35 cellular contexts compared by ENCODE assay signal in the genomic region with DNA sequence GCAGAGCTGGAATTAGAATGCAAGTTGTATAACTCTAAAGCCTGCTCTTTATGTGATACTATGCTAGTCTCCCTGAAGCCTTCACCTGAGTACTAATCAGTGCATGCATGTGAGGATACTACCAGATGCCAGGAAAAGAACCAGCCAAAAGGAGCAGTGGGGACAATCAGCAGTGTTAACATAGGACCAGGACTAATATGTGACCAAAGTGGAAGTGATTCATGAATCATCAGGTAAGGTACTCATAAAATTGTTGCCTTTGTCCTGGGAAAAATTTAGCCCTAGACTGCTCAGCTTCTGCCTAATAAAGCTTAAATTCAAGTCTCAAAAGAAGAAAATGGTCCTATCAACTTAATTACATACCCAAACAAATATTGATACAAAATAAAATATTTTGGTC. TPM values are rescaled to one million over a fixed set of nuclear protein-coding genes. Genes with fewer than 3 reads are reported as not detected.
"Had no signal": no experiment of that assay in that cellular context is flagged by ENCODE, and none has a peak within 500 bp of the region (broad histone marks: within the 10 kb centered on the region; RNA-seq: fewer than 3 reads in every experiment).

No MANE protein-coding gene starts in this region.

- H3K27ac ChIP-seq: adrenal gland, body of pancreas, brain microvascular endothelial cell, breast epithelium, VCaP had no signal

- H3K36me3 ChIP-seq: adrenal gland, brain microvascular endothelial cell, breast epithelium had no signal

- H3K4me1 Mint-ChIP-seq: activated B cell treated with CpG ODN at 0.5 μM for 24 hours; activated CD4-positive, alpha-beta T cell treated with anti-CD3 and anti-CD28 coated beads, Interleukin-2, amount 10 ng/mL, durations not matched to agents 7 days and 5 days; activated naive CD8-positive, alpha-beta T cell treated with anti-CD3 and anti-CD28 coated beads for 36 hours; activated T-helper 17 cell treated with anti-CD3 and anti-CD28 coated beads, Interleukin-2, amount 50 U/mL, for 72 hours had no signal

- H3K4me1 ChIP-seq: adrenal gland, body of pancreas, breast epithelium had no signal

- H3K9me3 ChIP-seq: adrenal gland, body of pancreas, breast epithelium had no signal

- H3K9me3 Mint-ChIP-seq: activated B cell treated with CpG ODN at 0.5 μM for 24 hours; activated CD4-positive, alpha-beta T cell treated with anti-CD3 and anti-CD28 coated beads, Interleukin-2, amount 10 ng/mL, durations not matched to agents 7 days and 5 days; activated CD8-positive, alpha-beta T cell treated with anti-CD3 and anti-CD28 coated beads for 36 hours; activated naive CD4-positive, alpha-beta T cell treated with anti-CD3 and anti-CD28 coated beads for 36 hours; activated naive CD4-positive, alpha-beta T cell treated with anti-CD3 and anti-CD28 coated beads, Interleukin-2, amount 50 U/mL, for 72 hours; activated T-cell treated with anti-CD3 and anti-CD28 coated beads, Interleukin-2, amount 50 U/mL, for 4 hours; activated T-cell treated with anti-CD3 and anti-CD28 coated beads, Interleukin-2, amount 50 U/mL, for 72 hours; activated T-helper 1 cell treated with anti-CD3 and anti-CD28 coated beads, Interleukin-12 subunit alpha, Interleukin-12 subunit beta, Interleukin-2, Interleukin-4 antibody, amounts not matched to agents 30 ng/mL and 10 ng/mL and 1 ng/mL, durations not matched to agents 14 hours and 24 hours and 36 hours; activated T-helper 17 cell treated with anti-CD3 and anti-CD28 coated beads, Interleukin-2, amount 50 U/mL, for 72 hours; T-helper 1 cell treated with Interleukin-12 subunit alpha and Interleukin-12 subunit beta and Interleukin-4 antibody, amounts not matched to agents 30 μg/mL and 1 μg/mL, for 36 hours; T-helper 2 cell treated with Interferon-gamma antibody and Interleukin-4, amounts not matched to agents 5 μg/mL and 100 μg/mL, for 36 hours had no signal

- H3K4me3 Mint-ChIP-seq: activated B cell treated with CpG ODN at 0.5 μM for 24 hours; activated CD4-positive, alpha-beta memory T cell treated with anti-CD3 and anti-CD28 coated beads for 36 hours; activated CD4-positive, alpha-beta T cell treated with anti-CD3 and anti-CD28 coated beads, Interleukin-2, amount 10 ng/mL, durations not matched to agents 7 days and 5 days; activated CD8-positive, alpha-beta T cell treated with anti-CD3 and anti-CD28 coated beads for 36 hours; activated naive CD4-positive, alpha-beta T cell treated with anti-CD3 and anti-CD28 coated beads for 36 hours; activated naive CD8-positive, alpha-beta T cell treated with anti-CD3 and anti-CD28 coated beads for 36 hours; activated T-cell treated with anti-CD3 and anti-CD28 coated beads, Interleukin-2, amount 50 U/mL, for 4 hours; activated T-cell treated with anti-CD3 and anti-CD28 coated beads, Interleukin-2, amount 50 U/mL, for 72 hours; activated T-helper 1 cell treated with anti-CD3 and anti-CD28 coated beads, Interleukin-12 subunit alpha, Interleukin-12 subunit beta, Interleukin-2, Interleukin-4 antibody, amounts not matched to agents 30 ng/mL and 10 ng/mL and 1 ng/mL, durations not matched to agents 14 hours and 24 hours and 36 hours; activated T-helper 17 cell treated with anti-CD3 and anti-CD28 coated beads, Interleukin-2, amount 50 U/mL, for 72 hours; T-helper 1 cell treated with Interleukin-12 subunit alpha and Interleukin-12 subunit beta and Interleukin-4 antibody, amounts not matched to agents 30 μg/mL and 1 μg/mL, for 36 hours; T-helper 2 cell treated with Interferon-gamma antibody and Interleukin-4, amounts not matched to agents 5 μg/mL and 100 μg/mL, for 36 hours had no signal

- H3K4me3 ChIP-seq: adrenal gland, body of pancreas, breast epithelium had no signal

- H3K27me3 ChIP-seq: adrenal gland, brain microvascular endothelial cell, breast epithelium had no signal

- DNase-seq: activated B cell treated with CpG ODN at 0.5 μM for 24 hours; activated CD4-positive, alpha-beta memory T cell treated with anti-CD3 and anti-CD28 coated beads for 36 hours; activated CD4-positive, alpha-beta T cell treated with anti-CD3 and anti-CD28 coated beads for 4 hours; activated CD4-positive, alpha-beta T cell treated with anti-CD3 and anti-CD28 coated beads, Interleukin-2, amount 10 ng/mL, durations not matched to agents 7 days and 5 days; activated CD4-positive, alpha-beta T cell treated with anti-CD3 and anti-CD28 coated beads, Interleukin-2, amount 50 U/mL, for 4 hours; activated CD4-positive, CD25-positive, alpha-beta regulatory T cell treated with anti-CD3 and anti-CD28 coated beads, Interleukin-2, amount 50 U/mL, for 72 hours; activated CD8-positive, alpha-beta memory T cell treated with anti-CD3 and anti-CD28 coated beads, Interleukin-2, amount 50 U/mL, for 4 hours; activated CD8-positive, alpha-beta T cell treated with anti-CD3 and anti-CD28 coated beads for 36 hours; activated effector memory CD4-positive, alpha-beta T cell treated with anti-CD3 and anti-CD28 coated beads, Interleukin-2, amount 50 U/mL, for 16 hours; activated gamma-delta T cell treated with Interleukin-2 at 50 U/mL for 16 hours; activated naive CD4-positive, alpha-beta T cell; activated naive CD4-positive, alpha-beta T cell treated with anti-CD3 and anti-CD28 coated beads for 36 hours; activated naive CD4-positive, alpha-beta T cell treated with anti-CD3 and anti-CD28 coated beads, Interleukin-2, amount 50 U/mL, for 16 hours; activated naive CD8-positive, alpha-beta T cell treated with anti-CD3 and anti-CD28 coated beads for 36 hours; activated T-cell treated with anti-CD3 and anti-CD28 coated beads for 4 hours; activated T-cell treated with anti-CD3 and anti-CD28 coated beads, Interleukin-2, amount 50 U/mL, for 1 hour; activated T-cell treated with anti-CD3 and anti-CD28 coated beads, Interleukin-2, amount 50 U/mL, for 4 hours; activated T-cell treated with anti-CD3 and anti-CD28 coated beads, Interleukin-2, amount 50 U/mL, for 72 hours; adrenal gland; amniotic stem cell; aorta; body of pancreas; brain microvascular endothelial cell; central memory CD4-positive, alpha-beta T cell; T-helper 1 cell; T-helper 2 cell; T-helper 9 cell had no signal

- ATAC-seq: activated CD8-positive, alpha-beta T cell treated with anti-CD3 and anti-CD28 coated beads for 36 hours; activated naive CD4-positive, alpha-beta T cell treated with anti-CD3 and anti-CD28 coated beads, Interleukin-2, amount 50 U/mL, for 72 hours; activated T-cell treated with anti-CD3 and anti-CD28 coated beads, Interleukin-2, amount 50 U/mL, for 4 hours; activated T-cell treated with anti-CD3 and anti-CD28 coated beads, Interleukin-2, amount 50 U/mL, for 72 hours; activated T-helper 17 cell treated with anti-CD3 and anti-CD28 coated beads, Interleukin-2, amount 50 U/mL, for 72 hours; body of pancreas had no signal

- H3K36me3 Mint-ChIP-seq: activated naive CD4-positive, alpha-beta T cell treated with anti-CD3 and anti-CD28 coated beads, Interleukin-2, amount 50 U/mL, for 72 hours; activated naive CD8-positive, alpha-beta T cell treated with anti-CD3 and anti-CD28 coated beads for 36 hours had no signal

- H3K27ac Mint-ChIP-seq: activated B cell treated with CpG ODN at 0.5 μM for 24 hours; activated CD4-positive, alpha-beta memory T cell treated with anti-CD3 and anti-CD28 coated beads for 36 hours; activated CD4-positive, alpha-beta T cell treated with anti-CD3 and anti-CD28 coated beads, Interleukin-2, amount 10 ng/mL, durations not matched to agents 7 days and 5 days; activated CD8-positive, alpha-beta T cell treated with anti-CD3 and anti-CD28 coated beads for 36 hours; activated naive CD4-positive, alpha-beta T cell treated with anti-CD3 and anti-CD28 coated beads for 36 hours; activated naive CD4-positive, alpha-beta T cell treated with anti-CD3 and anti-CD28 coated beads, Interleukin-2, amount 50 U/mL, for 72 hours; activated naive CD8-positive, alpha-beta T cell treated with anti-CD3 and anti-CD28 coated beads for 36 hours; activated T-cell treated with anti-CD3 and anti-CD28 coated beads, Interleukin-2, amount 50 U/mL, for 72 hours; activated T-helper 1 cell treated with anti-CD3 and anti-CD28 coated beads, Interleukin-12 subunit alpha, Interleukin-12 subunit beta, Interleukin-2, Interleukin-4 antibody, amounts not matched to agents 30 ng/mL and 10 ng/mL and 1 ng/mL, durations not matched to agents 14 hours and 24 hours and 36 hours; activated T-helper 17 cell treated with anti-CD3 and anti-CD28 coated beads, Interleukin-2, amount 50 U/mL, for 72 hours; T-helper 1 cell treated with Interleukin-12 subunit alpha and Interleukin-12 subunit beta and Interleukin-4 antibody, amounts not matched to agents 30 μg/mL and 1 μg/mL, for 36 hours; T-helper 2 cell treated with Interferon-gamma antibody and Interleukin-4, amounts not matched to agents 5 μg/mL and 100 μg/mL, for 36 hours had no signal

RNA-seq across cellular contexts. Expression of gene TSLP, which starts 13.4 kb away (rescaled TPM):
- total RNA-seq: activated B cell treated with CpG ODN at 0.5 μM for 24 hours, cerebellum had no signal
